In the genomic region with DNA sequence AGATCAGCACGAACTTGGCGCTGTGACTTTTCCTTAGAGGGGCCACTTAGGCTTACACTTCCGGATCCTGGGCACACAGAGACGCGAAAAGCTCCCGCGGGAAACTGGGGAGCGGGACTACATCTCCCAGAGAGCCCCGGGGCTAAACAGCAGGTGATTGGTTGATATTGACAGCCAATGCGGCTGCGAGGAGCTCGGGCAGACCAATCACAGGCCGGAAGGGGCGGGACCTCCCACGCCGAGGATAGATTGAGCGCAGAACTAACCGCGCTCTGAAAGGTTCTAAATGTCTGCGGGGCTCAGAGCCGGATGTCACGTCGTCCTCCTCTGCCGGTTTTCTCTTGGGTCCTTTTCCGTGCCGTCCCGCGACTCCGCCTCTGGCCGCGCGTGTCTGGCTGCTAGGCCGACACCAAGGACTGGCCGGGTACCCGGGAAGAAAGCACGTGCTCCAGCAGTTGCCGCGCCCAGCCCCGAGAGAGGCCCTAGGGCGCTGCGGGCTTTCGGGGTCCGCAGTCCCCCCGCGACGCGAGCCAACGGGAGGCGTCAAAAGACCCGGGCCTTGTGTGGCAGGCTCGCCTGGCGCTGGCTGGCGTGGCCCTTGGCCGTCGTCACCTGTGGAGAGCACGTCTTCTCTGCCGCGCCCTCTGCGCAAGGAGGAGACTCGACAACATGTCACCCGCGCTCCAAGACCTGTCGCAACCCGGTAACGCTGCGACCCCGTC, we compare ENCODE assay signal across 8 cellular contexts.
DNase-seq lines count a peak whose midpoint lies in the region; ATAC-seq and TF ChIP-seq lines count a peak whose summit lies in the region.

Gene MTR, plus strand, starts transcription at position 258 of the 722 bp plus-strand sequence. Its CDS starts 412 bp downstream, at position 670.

- peaks cover 31% of the 10 kb centered on the region for H3K27me3 Mint-ChIP-seq in nephron progenitor cell (ENCODE audit: low read depth, poor library complexity)
- no peaks in the 10 kb centered on the region for H3K27me3 Mint-ChIP-seq in stimulated activated naive CD8-positive, alpha-beta T cell treated with anti-CD3 and anti-CD28 coated beads, Interleukin-15, amount 100 ng/mL, for 72 hours

- peak within 1 kb of the TSS; percentile 94 for H3K4me3 Mint-ChIP-seq in nephron progenitor cell
- H3K4me3 Mint-ChIP-seq in stimulated activated naive CD8-positive, alpha-beta T cell treated with anti-CD3 and anti-CD28 coated beads, Interleukin-15, amount 100 ng/mL, for 72 hours = peak within 1 kb of the TSS; percentile 90 to 93

- H3K79me2 ChIP-seq in MM.1S (ENCODE audit: low read length) = peaks cover 30% of the 10 kb centered on the region

- TF ChIP-seq CTCF in MM.1S (IDR thresholded peaks at IDR 0.05; ENCODE audit: low read length) (no peak), nephron progenitor cell (IDR thresholded peaks at IDR 0.05) (no peak)

- H3K27ac Mint-ChIP-seq in nephron progenitor cell = peak within 1 kb of the TSS; percentile 37
- H3K27ac Mint-ChIP-seq in stimulated activated naive CD8-positive, alpha-beta T cell treated with anti-CD3 and anti-CD28 coated beads, Interleukin-15, amount 100 ng/mL, for 72 hours = peak within 1 kb of the TSS; percentile 98 to 100

- no peaks in the 10 kb centered on the region for H3K9me3 Mint-ChIP-seq in nephron progenitor cell
- H3K9me3 Mint-ChIP-seq in stimulated activated naive CD8-positive, alpha-beta T cell treated with anti-CD3 and anti-CD28 coated beads, Interleukin-15, amount 100 ng/mL, for 72 hours = no peaks in the 10 kb centered on the region

- peak within 1 kb of the TSS; percentile 78 for H3K9ac ChIP-seq in ES-I3 (ENCODE audit: low read depth, low read length)
- H3K9ac ChIP-seq in MM.1S (ENCODE audit: low read length) = peak within 1 kb of the TSS; percentile 95

- peaks cover 5% of the 10 kb centered on the region for H3K36me3 Mint-ChIP-seq in nephron progenitor cell (ENCODE audit: low read depth)

- H3K9me2 ChIP-seq in MM.1S (replicated peaks; ENCODE audit: insufficient read depth, low read length) = no peaks in the 10 kb centered on the region

- H3K36me3 ChIP-seq in ES-I3 (ENCODE audit: insufficient read depth, low read length) (no peaks in the 10 kb centered on the region), HAP-1 (replicated peaks) (0 out of 2 replicates have a peak, but pooled peaks cover 4% of the 10 kb centered on the region), MM.1S (replicated peaks; ENCODE audit: insufficient read depth, low read length) (no peaks in the 10 kb centered on the region)

- H3K4me2 ChIP-seq in MM.1S (ENCODE audit: low read depth, low read length) = peak within 1 kb of the TSS; percentile 67

- H3K9me3 ChIP-seq in ES-I3 (ENCODE audit: control insufficient read depth, insufficient read depth, low read length) (no peaks in the 10 kb centered on the region), HAP-1 (no peaks in the 10 kb centered on the region), MM.1S (replicated peaks; ENCODE audit: insufficient read depth, low read length) (no peaks in the 10 kb centered on the region)

- H3F3A ChIP-seq in MM.1S (ENCODE audit: insufficient read depth, low read length) = peaks cover 11% of the 10 kb centered on the region

- H2AFZ ChIP-seq in MM.1S (ENCODE audit: low read length) = peak within 1 kb of the TSS; percentile 90

- H3K4me1 Mint-ChIP-seq in nephron progenitor cell = peaks cover 44% of the 10 kb centered on the region
- H3K4me1 Mint-ChIP-seq in stimulated activated naive CD8-positive, alpha-beta T cell treated with anti-CD3 and anti-CD28 coated beads, Interleukin-15, amount 100 ng/mL, for 72 hours = peaks cover 35% of the 10 kb centered on the region

- DNase-seq in HAP-1 (ENCODE audit: low spot score in 2 of 2) (peak; percentile 95 to 98), MM.1S (peak; percentile 99), SIG-M5 (lab: John Stamatoyannopoulos, UW) (peak; percentile 98), activated gamma-delta T cell (lab: John Stamatoyannopoulos, UW) (peak; percentile 78), fibroblast of the conjunctiva (ENCODE audit: low read depth) (peak; percentile 96), nephron progenitor cell (peak; percentile 96)
- DNase-seq in stimulated activated naive CD8-positive, alpha-beta T cell treated with anti-CD3 and anti-CD28 coated beads, Interleukin-15, amount 100 ng/mL, for 72 hours = peak; percentile 93 to 98

- no peaks in the 10 kb centered on the region for H3K4me1 ChIP-seq in ES-I3 (ENCODE audit: insufficient read depth, low read length)
- peaks cover 2% of the 10 kb centered on the region; the same call in 1 of the 2 replicates for H3K4me1 ChIP-seq in HAP-1
- H3K4me1 ChIP-seq in MM.1S (ENCODE audit: low read length) = peaks cover 11% of the 10 kb centered on the region

- peak within 1 kb of the TSS; percentile 93 for H3K4me3 ChIP-seq in HAP-1
- H3K4me3 ChIP-seq in MM.1S (ENCODE audit: low read length) = peak within 1 kb of the TSS; percentile 92

- peak within 1 kb of the TSS; percentile 90 for H3K27ac ChIP-seq in MM.1S (ENCODE audit: low read length)

- ATAC-seq in stimulated activated naive CD8-positive, alpha-beta T cell treated with anti-CD3 and anti-CD28 coated beads, Interleukin-15, amount 100 ng/mL, for 72 hours = peak; percentile 92

- no peaks in the 10 kb centered on the region for H3K27me3 ChIP-seq in HAP-1 (ENCODE audit: low read depth)
- no peaks in the 10 kb centered on the region for H3K27me3 ChIP-seq in MM.1S (replicated peaks; ENCODE audit: insufficient read depth, low read length)

- in situ Hi-C loops in HAP-1 (cut with MboI; ENCODE audit: low sequenced_read_pairs) = no loop called here

- H4K20me1 ChIP-seq in MM.1S (ENCODE audit: insufficient read depth, low read length) = no peaks in the 10 kb centered on the region

Comparison
In these comparisons a context has a peak if more than half of its experiments do, and no peak if none do; other contexts are left out.
1. Peak in every context shown above with its lines: DNase-seq, ATAC-seq, H3K4me3 ChIP-seq and H3K27ac ChIP-seq.